1 cellular context compared by ENCODE assay signal in the genomic region with DNA sequence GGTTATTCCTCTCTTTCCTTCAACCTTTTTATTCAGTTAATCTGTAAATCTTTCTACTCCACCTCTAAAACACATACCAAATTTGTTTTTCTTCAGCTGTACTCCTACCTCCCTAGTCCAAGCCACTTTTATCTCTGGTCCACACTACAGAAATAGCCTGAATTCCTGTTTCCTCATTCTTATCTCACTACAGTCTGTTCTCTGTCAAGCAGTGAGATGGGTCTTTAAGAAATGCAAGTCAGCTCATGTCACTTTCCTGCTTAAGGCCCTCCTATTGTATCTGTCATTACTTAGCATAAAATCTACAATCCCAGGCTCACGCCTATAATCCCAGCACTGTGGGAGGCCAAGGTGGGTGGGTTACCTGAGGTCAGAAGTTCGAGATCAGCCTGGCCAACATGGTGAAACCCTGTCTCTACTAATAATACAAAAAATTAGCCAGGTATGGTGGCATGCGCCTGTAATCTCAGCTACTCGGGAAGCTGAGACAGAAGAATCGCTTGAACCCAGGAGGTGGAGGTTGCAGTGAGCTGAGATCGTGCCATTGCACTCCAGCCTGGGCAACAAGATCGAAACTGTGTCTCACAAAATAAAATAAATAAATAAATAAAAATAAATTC.
A peak's percentile ranks its signal among the peaks of the same experiment; 100 is the strongest.
TF ChIP-seq lines count a peak whose summit lies in the region.
"Not testable (repeated sequence)": the region's sequence is repeated elsewhere in the genome, so short reads cannot be mapped to it uniquely, and the experiment has no call there.

No MANE protein-coding gene starts in this region.

TF ChIP-seq in K562, 482 proteins besides CTCF, POLR2A, EP300 and RAD21 (continued from another document and continues in another):
- TF ChIP-seq, protein P1, sequence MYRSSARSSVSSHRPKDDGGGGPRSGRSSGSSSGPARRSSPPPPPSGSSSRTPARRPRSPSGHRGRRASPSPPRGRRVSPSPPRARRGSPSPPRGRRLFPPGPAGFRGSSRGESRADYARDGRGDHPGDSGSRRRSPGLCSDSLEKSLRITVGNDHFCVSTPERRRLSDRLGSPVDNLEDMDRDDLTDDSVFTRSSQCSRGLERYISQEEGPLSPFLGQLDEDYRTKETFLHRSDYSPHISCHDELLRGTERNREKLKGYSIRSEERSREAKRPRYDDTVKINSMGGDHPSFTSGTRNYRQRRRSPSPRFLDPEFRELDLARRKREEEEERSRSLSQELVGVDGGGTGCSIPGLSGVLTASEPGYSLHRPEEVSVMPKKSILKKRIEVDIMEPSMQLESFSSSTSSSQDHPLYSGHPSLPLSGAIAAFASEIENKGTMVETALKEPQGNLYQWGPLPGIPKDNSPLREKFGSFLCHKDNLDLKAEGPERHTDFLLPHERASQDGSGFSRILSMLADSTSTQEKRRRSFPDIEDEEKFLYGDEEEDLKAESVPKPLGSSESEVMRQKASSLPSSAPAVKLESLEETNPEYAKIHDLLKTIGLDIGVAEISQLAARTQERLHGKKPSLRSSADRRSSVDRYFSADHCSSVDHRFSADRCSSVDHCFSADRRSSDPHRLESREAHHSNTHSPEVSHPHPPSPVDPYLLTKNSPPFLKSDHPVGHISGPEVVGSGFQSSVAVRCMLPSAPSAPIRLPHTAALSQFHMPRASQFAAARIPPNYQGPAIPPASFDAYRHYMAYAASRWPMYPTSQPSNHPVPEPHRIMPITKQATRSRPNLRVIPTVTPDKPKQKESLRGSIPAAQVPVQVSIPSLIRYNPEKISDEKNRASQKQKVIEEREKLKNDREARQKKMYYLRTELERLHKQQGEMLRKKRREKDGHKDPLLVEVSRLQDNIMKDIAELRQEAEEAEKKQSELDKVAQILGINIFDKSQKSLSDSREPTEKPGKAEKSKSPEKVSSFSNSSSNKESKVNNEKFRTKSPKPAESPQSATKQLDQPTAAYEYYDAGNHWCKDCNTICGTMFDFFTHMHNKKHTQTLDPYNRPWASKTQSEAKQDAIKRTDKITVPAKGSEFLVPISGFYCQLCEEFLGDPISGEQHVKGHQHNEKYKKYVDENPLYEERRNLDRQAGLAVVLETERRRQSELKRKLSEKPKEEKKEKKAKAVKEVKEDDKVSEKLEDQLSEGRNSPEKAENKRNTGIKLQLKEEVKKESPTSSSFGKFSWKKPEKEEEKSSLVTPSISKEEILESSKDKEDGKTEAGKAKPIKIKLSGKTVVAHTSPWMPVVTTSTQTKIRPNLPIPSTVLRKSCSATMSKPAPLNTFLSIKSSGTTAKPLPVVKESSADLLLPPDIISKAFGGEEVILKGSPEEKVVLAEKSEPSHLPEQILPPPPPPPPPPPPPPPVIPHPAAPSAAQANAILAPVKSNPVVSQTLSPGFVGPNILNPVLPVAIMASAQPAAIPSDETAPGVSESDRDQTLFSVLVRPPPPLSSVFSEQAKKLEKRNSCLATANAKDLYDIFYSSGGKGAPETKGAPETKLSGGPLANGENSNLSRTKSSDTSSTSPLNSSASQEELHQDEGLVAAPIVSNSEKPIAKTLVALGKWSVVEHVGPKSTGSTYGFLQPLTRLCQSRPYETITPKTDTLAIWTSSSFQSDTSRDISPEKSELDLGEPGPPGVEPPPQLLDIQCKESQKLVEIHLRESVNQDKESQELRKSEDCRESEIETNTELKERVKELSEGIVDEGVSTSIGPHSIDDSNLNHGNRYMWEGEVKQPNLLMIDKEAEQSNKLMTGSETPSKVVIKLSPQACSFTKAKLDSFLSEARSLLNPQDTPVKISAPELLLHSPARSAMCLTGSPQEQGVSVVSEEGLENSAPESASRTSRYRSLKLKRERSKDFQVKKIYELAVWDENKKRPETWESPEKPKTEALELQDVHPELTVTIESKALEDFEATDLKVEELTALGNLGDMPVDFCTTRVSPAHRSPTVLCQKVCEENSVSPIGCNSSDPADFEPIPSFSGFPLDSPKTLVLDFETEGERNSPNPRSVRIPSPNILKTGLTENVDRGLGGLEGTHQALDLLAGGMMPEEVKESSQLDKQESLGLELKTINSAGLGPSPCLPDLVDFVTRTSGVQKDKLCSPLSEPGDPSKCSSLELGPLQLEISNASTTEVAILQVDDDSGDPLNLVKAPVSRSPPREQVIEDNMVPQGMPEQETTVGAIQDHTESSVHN (IDR thresholded peaks at IDR 0.05; ENCODE audit: borderline replicate concordance in 1 of 2, low read depth in 1 of 2) = peak in 1 of 2 experiments; percentile 79; a peak in 2 of 4 replicates
- TF ChIP-seq GATAD2B (IDR thresholded peaks at IDR 0.05; ENCODE audit: borderline replicate concordance) (peak; percentile 38; the same call in 1 of the 2 replicates), MNT (conservative IDR thresholded peaks at IDR 0.05) (peak; percentile 56 to 82), NFE2 (IDR thresholded peaks at IDR 0.05; ENCODE audit: low read depth) (peak; percentile 95), RCOR1 (IDR thresholded peaks at IDR 0.05; ENCODE audit: borderline replicate concordance in 1 of 2, low read depth in 2 of 2, low read length in 2 of 2) (peak; percentile 17 to 90; a peak in 3 of 4 replicates), LEF1 (IDR thresholded peaks at IDR 0.05) (peak; percentile 89), SPI1 (IDR thresholded peaks at IDR 0.05; ENCODE audit: borderline replicate concordance, low read depth, low read length) (peak; percentile 65), PRDM10 (IDR thresholded peaks at IDR 0.05; ENCODE audit: partially characterized antibody) (peak; percentile 49), MYC (IDR thresholded peaks at IDR 0.05; ENCODE audit: low read depth, low read length) (peak; percentile 53; the same call in 1 of the 2 replicates), MEF2D (tag; conservative IDR thresholded peaks at IDR 0.05; ENCODE audit: low read depth) (peak; percentile 92), CBFA2T2 (conservative IDR thresholded peaks at IDR 0.05) (peak; percentile 96), ASH1L (IDR thresholded peaks at IDR 0.05; ENCODE audit: borderline replicate concordance, low read depth, partially characterized antibody) (peak; percentile 47), TBL1XR1 (IDR thresholded peaks at IDR 0.05; ENCODE audit: low read length in 2 of 2) (peak in 1 of 2 experiments; percentile 96; a peak in 2 of 4 replicates), ZNF316 (IDR thresholded peaks at IDR 0.05) (peak; percentile 99), CHAMP1 (IDR thresholded peaks at IDR 0.05) (peak; percentile 76; the same call in 1 of the 2 replicates), C11orf30 (IDR thresholded peaks at IDR 0.05; ENCODE audit: low read depth) (peak; percentile 98), TOE1 (IDR thresholded peaks at IDR 0.05; ENCODE audit: borderline replicate concordance) (peak; percentile 37; the same call in 1 of the 2 replicates)
- TF ChIP-seq, protein P2, sequence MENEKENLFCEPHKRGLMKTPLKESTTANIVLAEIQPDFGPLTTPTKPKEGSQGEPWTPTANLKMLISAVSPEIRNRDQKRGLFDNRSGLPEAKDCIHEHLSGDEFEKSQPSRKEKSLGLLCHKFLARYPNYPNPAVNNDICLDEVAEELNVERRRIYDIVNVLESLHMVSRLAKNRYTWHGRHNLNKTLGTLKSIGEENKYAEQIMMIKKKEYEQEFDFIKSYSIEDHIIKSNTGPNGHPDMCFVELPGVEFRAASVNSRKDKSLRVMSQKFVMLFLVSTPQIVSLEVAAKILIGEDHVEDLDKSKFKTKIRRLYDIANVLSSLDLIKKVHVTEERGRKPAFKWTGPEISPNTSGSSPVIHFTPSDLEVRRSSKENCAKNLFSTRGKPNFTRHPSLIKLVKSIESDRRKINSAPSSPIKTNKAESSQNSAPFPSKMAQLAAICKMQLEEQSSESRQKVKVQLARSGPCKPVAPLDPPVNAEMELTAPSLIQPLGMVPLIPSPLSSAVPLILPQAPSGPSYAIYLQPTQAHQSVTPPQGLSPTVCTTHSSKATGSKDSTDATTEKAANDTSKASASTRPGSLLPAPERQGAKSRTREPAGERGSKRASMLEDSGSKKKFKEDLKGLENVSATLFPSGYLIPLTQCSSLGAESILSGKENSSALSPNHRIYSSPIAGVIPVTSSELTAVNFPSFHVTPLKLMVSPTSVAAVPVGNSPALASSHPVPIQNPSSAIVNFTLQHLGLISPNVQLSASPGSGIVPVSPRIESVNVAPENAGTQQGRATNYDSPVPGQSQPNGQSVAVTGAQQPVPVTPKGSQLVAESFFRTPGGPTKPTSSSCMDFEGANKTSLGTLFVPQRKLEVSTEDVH (IDR thresholded peaks at IDR 0.05; ENCODE audit: low read depth, partially characterized antibody) = peak; percentile 69
- TF ChIP-seq, protein P3, sequence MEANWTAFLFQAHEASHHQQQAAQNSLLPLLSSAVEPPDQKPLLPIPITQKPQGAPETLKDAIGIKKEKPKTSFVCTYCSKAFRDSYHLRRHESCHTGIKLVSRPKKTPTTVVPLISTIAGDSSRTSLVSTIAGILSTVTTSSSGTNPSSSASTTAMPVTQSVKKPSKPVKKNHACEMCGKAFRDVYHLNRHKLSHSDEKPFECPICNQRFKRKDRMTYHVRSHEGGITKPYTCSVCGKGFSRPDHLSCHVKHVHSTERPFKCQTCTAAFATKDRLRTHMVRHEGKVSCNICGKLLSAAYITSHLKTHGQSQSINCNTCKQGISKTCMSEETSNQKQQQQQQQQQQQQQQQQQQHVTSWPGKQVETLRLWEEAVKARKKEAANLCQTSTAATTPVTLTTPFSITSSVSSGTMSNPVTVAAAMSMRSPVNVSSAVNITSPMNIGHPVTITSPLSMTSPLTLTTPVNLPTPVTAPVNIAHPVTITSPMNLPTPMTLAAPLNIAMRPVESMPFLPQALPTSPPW (CRISPR knock-in tag; IDR thresholded peaks at IDR 0.05) = peak; percentile 44
- TF ChIP-seq MYC, TOE1 (CRISPR knock-in tag; IDR thresholded peaks at IDR 0.05; ENCODE audit: borderline replicate concordance, low read depth): not testable (repeated sequence)
- TF ChIP-seq, protein P4, sequence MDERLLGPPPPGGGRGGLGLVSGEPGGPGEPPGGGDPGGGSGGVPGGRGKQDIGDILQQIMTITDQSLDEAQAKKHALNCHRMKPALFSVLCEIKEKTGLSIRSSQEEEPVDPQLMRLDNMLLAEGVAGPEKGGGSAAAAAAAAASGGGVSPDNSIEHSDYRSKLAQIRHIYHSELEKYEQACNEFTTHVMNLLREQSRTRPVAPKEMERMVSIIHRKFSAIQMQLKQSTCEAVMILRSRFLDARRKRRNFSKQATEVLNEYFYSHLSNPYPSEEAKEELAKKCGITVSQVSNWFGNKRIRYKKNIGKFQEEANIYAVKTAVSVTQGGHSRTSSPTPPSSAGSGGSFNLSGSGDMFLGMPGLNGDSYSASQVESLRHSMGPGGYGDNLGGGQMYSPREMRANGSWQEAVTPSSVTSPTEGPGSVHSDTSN (CRISPR knock-in tag; IDR thresholded peaks at IDR 0.05; ENCODE audit: low read depth) = not testable (repeated sequence)
- TF ChIP-seq, protein P4 (tag; conservative IDR thresholded peaks at IDR 0.05; ENCODE audit: low read depth) = peak; percentile 90
